1 cellular context compared by ENCODE assay signal in genomic region chr1:27489973-27490741, GRCh38.
TF ChIP-seq lines count a peak whose summit lies in the region.

WASF2 (minus strand) TSS chr1:27490167; CDS start chr1:27428890, 61,277 bp downstream.

TF ChIP-seq in HepG2, 621 proteins besides CTCF, POLR2A, EP300 and RAD21 (continued from another document and continues in another):
- peak; percentile 88 for TF ChIP-seq DRAP1 (CRISPR knock-in tag; IDR thresholded peaks at IDR 0.05)
- peak; percentile 82 for TF ChIP-seq ATF1 (CRISPR knock-in tag; IDR thresholded peaks at IDR 0.05)
- TF ChIP-seq SAP130 (CRISPR knock-in tag; IDR thresholded peaks at IDR 0.05; ENCODE audit: low read depth): peak; percentile 54
- peak; percentile 47; the same call in 1 of the 3 replicates for TF ChIP-seq MXI1 (IDR thresholded peaks at IDR 0.05; ENCODE audit: borderline replicate concordance, low read depth, low read length)
- TF ChIP-seq ZMYM2 (CRISPR knock-in tag; IDR thresholded peaks at IDR 0.05): no peak
- peak; percentile 65; the same call in 1 of the 2 replicates for TF ChIP-seq MXD4 (CRISPR knock-in tag; IDR thresholded peaks at IDR 0.05)
- TF ChIP-seq ZNF512 (CRISPR knock-in tag; IDR thresholded peaks at IDR 0.05): no peak
- no peak for TF ChIP-seq ZBTB4 (CRISPR knock-in tag; IDR thresholded peaks at IDR 0.05; ENCODE audit: borderline replicate concordance)
- TF ChIP-seq HNF1A (IDR thresholded peaks at IDR 0.05; ENCODE audit: low read depth): no peak
- TF ChIP-seq HNF1A (CRISPR knock-in tag; IDR thresholded peaks at IDR 0.05; ENCODE audit: borderline replicate concordance): 0 out of 2 replicates have a peak, but pooled peaks have one; percentile 35
- TF ChIP-seq NCOR1 (IDR thresholded peaks at IDR 0.05; ENCODE audit: borderline replicate concordance, low read length): no peak
- TF ChIP-seq RELA (CRISPR knock-in tag; IDR thresholded peaks at IDR 0.05): no peak
- peak; percentile 23; the same call in 1 of the 2 replicates for TF ChIP-seq ZNF124 (CRISPR knock-in tag; IDR thresholded peaks at IDR 0.05)
- peak; percentile 51; the same call in 1 of the 2 replicates for TF ChIP-seq KLF6 (CRISPR knock-in tag; IDR thresholded peaks at IDR 0.05)
- TF ChIP-seq ZNF629 (CRISPR knock-in tag; conservative IDR thresholded peaks at IDR 0.05): no peak
- peak; percentile 81 for TF ChIP-seq FOXA3 (CRISPR knock-in tag; IDR thresholded peaks at IDR 0.05)
- TF ChIP-seq ZFP62 (CRISPR knock-in tag; IDR thresholded peaks at IDR 0.05): no peak
- no peak for TF ChIP-seq ZNF318 (CRISPR knock-in tag; IDR thresholded peaks at IDR 0.05)
- peak; percentile 17; the same call in 1 of the 2 replicates for TF ChIP-seq CBFB (CRISPR knock-in tag; IDR thresholded peaks at IDR 0.05)
- TF ChIP-seq ZBTB8A (CRISPR knock-in tag; IDR thresholded peaks at IDR 0.05; ENCODE audit: borderline replicate concordance, low read depth): no peak
- no peak for TF ChIP-seq HNRNPH1 (optimal IDR thresholded peaks at IDR 0.05; ENCODE audit: low read depth, low read length)
- TF ChIP-seq ZNF350 (CRISPR knock-in tag; IDR thresholded peaks at IDR 0.05; ENCODE audit: borderline replicate concordance, low read depth): peak; percentile 69
- no peak for TF ChIP-seq ZNF431 (CRISPR knock-in tag; IDR thresholded peaks at IDR 0.05; ENCODE audit: borderline replicate concordance, low read depth)
- TF ChIP-seq ZFX (CRISPR knock-in tag; IDR thresholded peaks at IDR 0.05; ENCODE audit: low read depth): peak; percentile 81
- peak; percentile 50; the same call in 1 of the 2 replicates for TF ChIP-seq SKIL (CRISPR knock-in tag; IDR thresholded peaks at IDR 0.05; ENCODE audit: borderline replicate concordance)
- peak; percentile 51; the same call in 1 of the 2 replicates for TF ChIP-seq ZFP41 (CRISPR knock-in tag; IDR thresholded peaks at IDR 0.05; ENCODE audit: borderline replicate concordance)
- TF ChIP-seq ZSCAN31 (CRISPR knock-in tag; IDR thresholded peaks at IDR 0.05; ENCODE audit: low read depth): 0 out of 2 replicates have a peak, but pooled peaks have one; percentile 11
- TF ChIP-seq ZNF274 (CRISPR knock-in tag; IDR thresholded peaks at IDR 0.05): peak; percentile 63; the same call in 1 of the 2 replicates
- no peak for TF ChIP-seq TOE1 (CRISPR knock-in tag; IDR thresholded peaks at IDR 0.05)
- TF ChIP-seq PPARG (CRISPR knock-in tag; conservative IDR thresholded peaks at IDR 0.05): peak; percentile 47
- 0 out of 2 replicates have a peak, but pooled peaks have one; percentile 20 for TF ChIP-seq ZZZ3 (CRISPR knock-in tag; IDR thresholded peaks at IDR 0.05; ENCODE audit: borderline replicate concordance)
- TF ChIP-seq NR2F2 (IDR thresholded peaks at IDR 0.05; ENCODE audit: borderline replicate concordance, low read depth): no peak
- peak; percentile 35; the same call in 1 of the 2 replicates for TF ChIP-seq ZNF770 (CRISPR knock-in tag; IDR thresholded peaks at IDR 0.05)
- no peak for TF ChIP-seq PRMT3 (CRISPR knock-in tag; IDR thresholded peaks at IDR 0.05; ENCODE audit: borderline replicate concordance, low read depth)
